In genomic region chr7:100680589-100681271, GRCh38 we compare ENCODE assay signal across 15 cellular contexts. TPM values are rescaled to one million over a fixed set of nuclear protein-coding genes. Genes with fewer than 3 reads are reported as not detected.
A peak's percentile ranks its signal among the peaks of the same experiment; 100 is the strongest.
DNase-seq lines count a peak whose midpoint lies in the region; ATAC-seq, FAIRE-seq and TF ChIP-seq lines count a peak whose summit lies in the region.
"Had no signal": no experiment of that assay in that cellular context is flagged by ENCODE, and none has a peak within 500 bp of the region (broad histone marks: within the 10 kb centered on the region; RNA-seq: fewer than 3 reads in every experiment).

No MANE protein-coding gene starts in this region.

- CTCF ChIA-PET in CD4-positive, alpha-beta memory T cell (lab: Charles Lee; ENCODE audit: partially characterized antibody), result interaction anchor here (0.7 to 9.9 kb wide), 7 partner anchors 8 to 115 kb away, joined by 3 to 88 read pairs (median 4); partner anchors contain the start of gene POP7
- CTCF ChIA-PET in endothelial cell of umbilical vein (lab: Charles Lee), result interaction anchor here (0.9 to 7.0 kb wide), 2 partner anchors 10 to 77 kb away, joined by 3 to 60 read pairs; no protein-coding TSS in a partner anchor
- CTCF ChIA-PET in GM10248 (lab: Yijun Ruan, JAX), result interaction anchor here (2.8 to 8.9 kb wide), 2 partner anchors 10 to 25 kb away, joined by 14 to 106 read pairs; partner anchors contain the start of gene POP7

- TF ChIP-seq POLR2A in endothelial cell of umbilical vein (IDR thresholded peaks at IDR 0.05; ENCODE audit: low read depth, low read length) (no peak), erythroblast (IDR thresholded peaks at IDR 0.05; ENCODE audit: low read length) (no peak)

- H3K36me3 ChIP-seq in CD4-positive, alpha-beta memory T cell (ENCODE audit: insufficient read depth, low read length), result peaks cover 50% of the 10 kb centered on the region
- H3K36me3 ChIP-seq in H7 (replicated peaks; ENCODE audit: control insufficient read depth, insufficient read depth, low read length) (peaks cover 29% of the 10 kb centered on the region), endothelial cell of umbilical vein (ENCODE audit: control insufficient read depth in 2 of 2, extremely low read depth in 1 of 2, insufficient read depth in 2 of 2, low read length in 2 of 2) (peaks cover 13 to 74% of the 10 kb centered on the region in 2 experiments), osteoblast (ENCODE audit: insufficient read depth, low read length) (peaks cover 56% of the 10 kb centered on the region)

- no peak for FAIRE-seq in endothelial cell of umbilical vein (lab: Jason Lieb, UNC)

- no peaks in the 10 kb centered on the region for H3K27me3 ChIP-seq in CD4-positive, alpha-beta memory T cell (ENCODE audit: insufficient read depth, low read length)
- no peaks in the 10 kb centered on the region for H3K27me3 ChIP-seq in H7 (ENCODE audit: control insufficient read depth, insufficient read depth, low read length)
- H3K27me3 ChIP-seq in endothelial cell of umbilical vein (ENCODE audit: control insufficient read depth in 2 of 2, insufficient read depth in 2 of 2, low read length in 2 of 2), result no peaks in the 10 kb centered on the region
- no peaks in the 10 kb centered on the region for H3K27me3 ChIP-seq in osteoblast (ENCODE audit: insufficient read depth, low read length)

- POLR2A ChIA-PET in CD4-positive, alpha-beta memory T cell (lab: Charles Lee; ENCODE audit: partially characterized antibody), result interaction anchor here (0.6 to 10.8 kb wide), 10 partner anchors 9 to 203 kb away, joined by 3 to 125 read pairs (median 7); partner anchors contain the start of genes FBXO24, GIGYF1, LRCH4 and MOSPD3
- POLR2A ChIA-PET in endothelial cell of umbilical vein (lab: Charles Lee) (no interaction called here), GM10248 (lab: Yijun Ruan, JAX) (no interaction called here)

- H3K9me3 ChIP-seq in CD4-positive, alpha-beta memory T cell (ENCODE audit: control insufficient read depth in 1 of 2, low read length in 2 of 2), result no peaks in the 10 kb centered on the region
- H3K9me3 ChIP-seq in endothelial cell of umbilical vein (replicated peaks; ENCODE audit: control insufficient read depth, insufficient read depth, low read length), result no peaks in the 10 kb centered on the region
- no peaks in the 10 kb centered on the region for H3K9me3 ChIP-seq in osteoblast (ENCODE audit: low read depth, low read length)
- H3K9me3 ChIP-seq: Caco-2 had no signal

- H3K27ac Mint-ChIP-seq in CD4-positive, alpha-beta memory T cell, result peak overlapping the region in 4 of 7 donors; percentile 35 to 90 (median 81)

- H3K9me1 ChIP-seq in endothelial cell of umbilical vein (replicated peaks; ENCODE audit: control insufficient read depth, extremely low read depth, insufficient read depth, low read length), result no peaks in the 10 kb centered on the region

- H3K9ac ChIP-seq in endothelial cell of umbilical vein (replicated peaks; ENCODE audit: extremely low read depth, insufficient read depth, low read length), result no peak overlapping the region

- H3K36me3 Mint-ChIP-seq in CD4-positive, alpha-beta memory T cell, result peaks cover 15 to 53% of the 10 kb centered on the region in 2 donors

- no peak overlapping the region for H3K4me2 ChIP-seq in endothelial cell of umbilical vein (ENCODE audit: insufficient read depth, low read length)
- no peak overlapping the region for H3K4me2 ChIP-seq in osteoblast (ENCODE audit: insufficient read depth, low read length)

- intact Hi-C loops in CD4-positive, alpha-beta memory T cell (cut with micrococcal nuclease), result no loop called here
- intact Hi-C loops in endothelial cell of umbilical vein (cut with micrococcal nuclease), result no loop called here

- H2AFZ ChIP-seq in endothelial cell of umbilical vein (ENCODE audit: low read depth, low read length), result no peak overlapping the region
- no peak overlapping the region for H2AFZ ChIP-seq in osteoblast (ENCODE audit: low read length)

- no peaks in the 10 kb centered on the region for H3K9me3 Mint-ChIP-seq in CD4-positive, alpha-beta memory T cell
- H3K9me3 Mint-ChIP-seq: activated T-helper 1 cell treated with anti-CD3 and anti-CD28 coated beads, Interleukin-12 subunit alpha, Interleukin-12 subunit beta, Interleukin-2, Interleukin-4 antibody, amounts not matched to agents 30 ng/mL and 10 ng/mL and 1 ng/mL, durations not matched to agents 14 hours and 24 hours and 36 hours had no signal

- peak overlapping the region in 1 of 8 donors; percentile 7 for H3K4me3 Mint-ChIP-seq in CD4-positive, alpha-beta memory T cell
- H3K4me3 Mint-ChIP-seq: activated T-helper 1 cell treated with anti-CD3 and anti-CD28 coated beads, Interleukin-12 subunit alpha, Interleukin-12 subunit beta, Interleukin-2, Interleukin-4 antibody, amounts not matched to agents 30 ng/mL and 10 ng/mL and 1 ng/mL, durations not matched to agents 14 hours and 24 hours and 36 hours had no signal

- peaks cover 7 to 43% (median 27%) of the 10 kb centered on the region in 4 donors for H3K4me1 Mint-ChIP-seq in CD4-positive, alpha-beta memory T cell

- H3K79me2 ChIP-seq in endothelial cell of umbilical vein (ENCODE audit: control insufficient read depth, insufficient read depth, low read length), result peaks cover 10% of the 10 kb centered on the region
- H3K79me2 ChIP-seq in osteoblast (ENCODE audit: insufficient read depth, low read length), result peaks cover 27% of the 10 kb centered on the region

- H3K27ac ChIP-seq in CD4-positive, alpha-beta memory T cell (ENCODE audit: low read depth, low read length), result peak overlapping the region; percentile 9
- H3K27ac ChIP-seq in endothelial cell of umbilical vein (ENCODE audit: insufficient read depth, low read depth, low read length) (no peak overlapping the region), osteoblast (ENCODE audit: low read depth, low read length) (no peak overlapping the region)

- H3K27me3 Mint-ChIP-seq in CD4-positive, alpha-beta memory T cell, result no peaks in the 10 kb centered on the region

- dilution Hi-C loops in endothelial cell of umbilical vein (cut with MboI; ENCODE audit: extremely low pct_ligation_motif_present, low sequenced_read_pairs), result no loop called here

- peaks cover 41% of the 10 kb centered on the region for H3K4me1 ChIP-seq in CD4-positive, alpha-beta memory T cell (ENCODE audit: insufficient read depth, low read length)
- H3K4me1 ChIP-seq in endothelial cell of umbilical vein (ENCODE audit: control insufficient read depth, extremely low read depth, insufficient read depth, low read length) (peaks cover 4% of the 10 kb centered on the region), osteoblast (ENCODE audit: insufficient read depth, low read length) (peaks cover 3% of the 10 kb centered on the region)
- H3K4me1 ChIP-seq: Caco-2 had no signal

- no TSS peak for BruUV-seq in endothelial cell of umbilical vein (replicated peaks; lab: Mats Ljungman, UMichigan)

- TF ChIP-seq CTCF in endothelial cell of umbilical vein (IDR thresholded peaks at IDR 0.05; ENCODE audit: extremely low read depth in 1 of 2, insufficient read depth in 1 of 2, low read depth in 1 of 2, low read length in 2 of 2), result no peak
- no peak for TF ChIP-seq CTCF in osteoblast (IDR thresholded peaks at IDR 0.05; ENCODE audit: extremely low read depth, low read depth, low read length)
- TF ChIP-seq CTCF in GM10248 (IDR thresholded peaks at IDR 0.05; ENCODE audit: control extremely low read depth, extremely low read depth, low read depth, missing control alignments), result no peak

- H4K20me1 ChIP-seq in endothelial cell of umbilical vein (replicated peaks; ENCODE audit: control insufficient read depth, extremely low read depth, insufficient read depth, low read length) (no peaks in the 10 kb centered on the region), osteoblast (ENCODE audit: insufficient read depth, low read length) (peaks cover 38% of the 10 kb centered on the region)

- no peak overlapping the region for H3K4me3 ChIP-seq in CD4-positive, alpha-beta memory T cell (ENCODE audit: low read length in 2 of 2)
- H3K4me3 ChIP-seq in H7 (ENCODE audit: insufficient read depth, low read depth, low read length) (no peak overlapping the region), endothelial cell of umbilical vein (replicated peaks in 1 of 3; ENCODE audit: insufficient read depth in 1 of 3, low read depth in 1 of 3, low read length in 3 of 3) (no peak overlapping the region), osteoblast (ENCODE audit: insufficient read depth, low read length) (no peak overlapping the region)

- ATAC-seq in GM18867 (IDR thresholded peaks at IDR 0.05; ENCODE audit: unreplicated experiment), result no peak

- DNase-seq in CD4-positive, alpha-beta memory T cell, result no peak
- DNase-seq in H7 (peak; percentile 56), endothelial cell of umbilical vein (ENCODE audit: low read depth, low spot score) (no peak), osteoblast (ENCODE audit: insufficient read length, low spot score, missing footprints) (peak; percentile 89), erythroblast (lab: John Stamatoyannopoulos, UW) (no peak), cortex of kidney (lab: John Stamatoyannopoulos, UW) (no peak), GM10248 (ENCODE audit: extremely low spot score) (no peak)
- DNase-seq: Caco-2, glutamatergic neuron, NCI-H446 treated with DMSO at 0.1 percent for 48 hours had no signal

RNA-seq across cellular contexts. Expression of gene GNB2, which starts 7.2 kb away (rescaled TPM):
- total RNA-seq in CD4-positive, alpha-beta memory T cell, result 100 to 1,000 TPM; 138 to 144 TPM
- 10 to 100 TPM; 48.3 to 60.7 TPM for polyA plus RNA-seq in CD4-positive, alpha-beta memory T cell
- total RNA-seq in H7 (2014; rRNA removed; shearing (Covaris generic)), result 108 and 122 TPM in 2 replicates
- total RNA-seq in endothelial cell of umbilical vein, result 297 and 300 TPM in 2 replicates
- polyA plus RNA-seq in endothelial cell of umbilical vein, result 433 and 502 TPM in 2 replicates
- 293 and 302 TPM in 2 replicates for polyA plus RNA-seq in endothelial cell of umbilical vein (2011; cell fraction: cytosol; rRNA removed)
- 148 and 171 TPM in 2 replicates for polyA plus RNA-seq in endothelial cell of umbilical vein (2011; cell fraction: nucleus; rRNA removed)
- 244 and 284 TPM in 2 replicates for polyA plus RNA-seq in endothelial cell of umbilical vein (2012)
- 108 and 165 TPM in 2 replicates for polyA minus RNA-seq in endothelial cell of umbilical vein
- polyA minus RNA-seq in endothelial cell of umbilical vein (2011; cell fraction: cytosol; rRNA and poly(A)+ RNA removed), result 104 TPM
- 27.5 and 34.4 TPM in 2 replicates for polyA minus RNA-seq in endothelial cell of umbilical vein (2011; cell fraction: nucleus; rRNA and poly(A)+ RNA removed)
- total RNA-seq in osteoblast, result 72.7 and 84.6 TPM in 2 replicates

RNA-seq across cellular contexts. Expression of gene GIGYF1, which starts 13.3 kb away (rescaled TPM):
- 100 to 1,000 TPM; 116 to 118 TPM for total RNA-seq in CD4-positive, alpha-beta memory T cell
- polyA plus RNA-seq in CD4-positive, alpha-beta memory T cell, result 1 to 10 TPM in 1 of 2 donors, under 1 TPM in 1; 0.19 to 3.1 TPM
- total RNA-seq in H7 (2014; rRNA removed; shearing (Covaris generic)), result 48.2 and 66.4 TPM in 2 replicates
- total RNA-seq in endothelial cell of umbilical vein (37.3 and 46.3 TPM in 2 replicates), osteoblast (28.9 and 29.3 TPM in 2 replicates)
- polyA plus RNA-seq in endothelial cell of umbilical vein, result 13.6 and 17.2 TPM in 2 replicates
- 3.9 and 6.4 TPM in 2 replicates for polyA plus RNA-seq in endothelial cell of umbilical vein (2011; cell fraction: cytosol; rRNA removed)
- 89.3 and 103 TPM in 2 replicates for polyA plus RNA-seq in endothelial cell of umbilical vein (2011; cell fraction: nucleus; rRNA removed)
- polyA plus RNA-seq in endothelial cell of umbilical vein (2012), result 11.7 and 12.4 TPM in 2 replicates
- polyA minus RNA-seq in endothelial cell of umbilical vein, result 9.3 and 13.1 TPM in 2 replicates
- 11.6 TPM for polyA minus RNA-seq in endothelial cell of umbilical vein (2011; cell fraction: cytosol; rRNA and poly(A)+ RNA removed)
- polyA minus RNA-seq in endothelial cell of umbilical vein (2011; cell fraction: nucleus; rRNA and poly(A)+ RNA removed), result 20.7 and 41.9 TPM in 2 replicates

RNA-seq across cellular contexts. Expression of gene ACTL6B, which starts 24.5 kb away (rescaled TPM):
- not detected for total RNA-seq in CD4-positive, alpha-beta memory T cell
- not detected for polyA plus RNA-seq in CD4-positive, alpha-beta memory T cell
- total RNA-seq in H7 (2014; rRNA removed; shearing (Covaris generic)), result 0.30 and 0.90 TPM in 2 replicates
- total RNA-seq in endothelial cell of umbilical vein, result not detected in 2 replicates
- polyA plus RNA-seq in endothelial cell of umbilical vein, result not detected in 2 replicates
- polyA plus RNA-seq in endothelial cell of umbilical vein (2011; cell fraction: cytosol; rRNA removed), result not detected in 2 replicates
- 0.15 TPM in 1 of 2 replicates, not detected in the other for polyA plus RNA-seq in endothelial cell of umbilical vein (2011; cell fraction: nucleus; rRNA removed)
- polyA plus RNA-seq in endothelial cell of umbilical vein (2012), result not detected in 2 replicates
- 0.42 TPM in 1 of 2 replicates, not detected in the other for polyA minus RNA-seq in endothelial cell of umbilical vein
- not detected for polyA minus RNA-seq in endothelial cell of umbilical vein (2011; cell fraction: cytosol; rRNA and poly(A)+ RNA removed)
- polyA minus RNA-seq in endothelial cell of umbilical vein (2011; cell fraction: nucleus; rRNA and poly(A)+ RNA removed), result not detected in 2 replicates
- not detected in 2 replicates for total RNA-seq in osteoblast
- total RNA-seq: activated T-helper 1 cell treated with anti-CD3 and anti-CD28 coated beads, Interleukin-12 subunit alpha, Interleukin-12 subunit beta, Interleukin-2, Interleukin-4 antibody, amounts not matched to agents 30 ng/mL and 10 ng/mL and 1 ng/mL, durations not matched to agents 14 hours and 24 hours and 36 hours; Caco-2; mononuclear cell; subcutaneous adipose tissue; T-helper 2 cell treated with Interferon-gamma antibody and Interleukin-4, amounts not matched to agents 100 ng/mL and 5 ng/mL, for 36 hours had no signal

RNA-seq across cellular contexts. Expression of gene POP7, which starts 25.2 kb away (rescaled TPM):
- total RNA-seq in CD4-positive, alpha-beta memory T cell, result 10 to 100 TPM; 14.6 to 16.0 TPM
- polyA plus RNA-seq in CD4-positive, alpha-beta memory T cell, result 10 to 100 TPM; 43.7 to 49.9 TPM
- 95.0 and 128 TPM in 2 replicates for total RNA-seq in H7 (2014; rRNA removed; shearing (Covaris generic))
- total RNA-seq in endothelial cell of umbilical vein (47.4 and 48.0 TPM in 2 replicates), osteoblast (25.7 and 27.1 TPM in 2 replicates)
- 48.8 and 68.2 TPM in 2 replicates for polyA plus RNA-seq in endothelial cell of umbilical vein
- 43.3 and 44.8 TPM in 2 replicates for polyA plus RNA-seq in endothelial cell of umbilical vein (2011; cell fraction: cytosol; rRNA removed)
- 15.6 and 17.5 TPM in 2 replicates for polyA plus RNA-seq in endothelial cell of umbilical vein (2011; cell fraction: nucleus; rRNA removed)
- polyA plus RNA-seq in endothelial cell of umbilical vein (2012), result 34.0 and 41.1 TPM in 2 replicates
- polyA minus RNA-seq in endothelial cell of umbilical vein, result 9.0 and 9.1 TPM in 2 replicates
- 37.7 TPM for polyA minus RNA-seq in endothelial cell of umbilical vein (2011; cell fraction: cytosol; rRNA and poly(A)+ RNA removed)
- polyA minus RNA-seq in endothelial cell of umbilical vein (2011; cell fraction: nucleus; rRNA and poly(A)+ RNA removed), result 2.9 and 6.8 TPM in 2 replicates

RNA-seq across cellular contexts. Expression of gene TFR2, which starts 39.4 kb away (rescaled TPM):
- total RNA-seq in CD4-positive, alpha-beta memory T cell, result 1 to 10 TPM; 5.4 to 6.2 TPM
- polyA plus RNA-seq in CD4-positive, alpha-beta memory T cell, result 1 to 10 TPM in 1 of 2 donors, under 1 TPM in 1; 0.75 to 2.8 TPM
- 2.0 and 4.4 TPM in 2 replicates for total RNA-seq in H7 (2014; rRNA removed; shearing (Covaris generic))
- 0.60 and 0.95 TPM in 2 replicates for total RNA-seq in endothelial cell of umbilical vein
- polyA plus RNA-seq in endothelial cell of umbilical vein, result 0.32 and 0.37 TPM in 2 replicates
- polyA plus RNA-seq in endothelial cell of umbilical vein (2011; cell fraction: cytosol; rRNA removed), result 0.21 and 0.30 TPM in 2 replicates
- 0.53 and 0.76 TPM in 2 replicates for polyA plus RNA-seq in endothelial cell of umbilical vein (2011; cell fraction: nucleus; rRNA removed)
- 0.16 and 0.26 TPM in 2 replicates for polyA plus RNA-seq in endothelial cell of umbilical vein (2012)
- 0.39 and 2.7 TPM in 2 replicates for polyA minus RNA-seq in endothelial cell of umbilical vein
- polyA minus RNA-seq in endothelial cell of umbilical vein (2011; cell fraction: cytosol; rRNA and poly(A)+ RNA removed), result 10.9 TPM
- 0.91 TPM in 1 of 2 replicates, not detected in the other for polyA minus RNA-seq in endothelial cell of umbilical vein (2011; cell fraction: nucleus; rRNA and poly(A)+ RNA removed)
- under 0.01 and 0.29 TPM in 2 replicates for total RNA-seq in osteoblast

Comparison
In these comparisons a context has a peak if more than half of its experiments do, and no peak if none do; other contexts are left out.
1. DNase-seq: peak in H7 (single experiment) and osteoblast (single experiment); none in CD4-positive, alpha-beta memory T cell (0 of 5), endothelial cell of umbilical vein (single experiment), erythroblast (0 of 2), cortex of kidney (single experiment) and GM10248 (single experiment).